Comparison of ENCODE assay signal across 8 cellular contexts in the genomic region with DNA sequence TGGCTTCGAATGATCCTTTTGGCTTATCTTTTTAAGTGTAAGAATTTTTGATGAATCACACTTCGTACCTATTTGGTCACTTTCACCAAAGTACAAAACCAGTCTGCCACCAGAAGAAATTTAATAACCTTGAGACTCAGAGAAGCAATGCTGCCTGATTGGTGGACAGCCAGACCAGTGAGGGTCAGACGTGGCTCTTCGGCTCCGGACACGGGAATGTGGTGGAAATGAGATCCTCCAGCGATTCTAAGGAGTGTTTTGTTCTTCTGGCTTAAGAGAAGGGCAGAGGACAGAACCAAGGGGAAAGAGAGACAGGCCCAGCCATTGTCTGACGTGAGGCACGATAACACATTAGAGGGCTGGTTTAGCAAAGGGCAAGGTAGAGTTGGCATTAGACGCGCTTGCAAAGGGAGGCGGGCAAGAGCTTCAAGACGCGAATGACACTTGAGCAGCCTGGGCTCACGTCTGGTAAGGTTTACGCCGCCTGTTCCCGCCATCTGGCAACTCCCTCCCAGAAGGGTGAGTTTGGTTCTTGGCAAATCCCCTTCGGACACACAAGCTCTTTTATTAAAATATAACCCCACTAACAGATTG. TPM values are rescaled to one million over a fixed set of nuclear protein-coding genes. Genes with fewer than 3 reads are reported as not detected.
A peak's percentile ranks its signal among the peaks of the same experiment; 100 is the strongest.
DNase-seq lines count a peak whose midpoint lies in the region; ATAC-seq and TF ChIP-seq lines count a peak whose summit lies in the region.

No MANE protein-coding gene starts in this region.

- H3K36me3 Mint-ChIP-seq in WTC11 = peaks cover 6% of the 10 kb centered on the region

- no peak for TF ChIP-seq CTCF in WTC11 (IDR thresholded peaks at IDR 0.05)
- TF ChIP-seq CTCF in heart left ventricle (IDR thresholded peaks at IDR 0.05) = no peak
- no peak for TF ChIP-seq CTCF in sigmoid colon (IDR thresholded peaks at IDR 0.05)
- no peak for TF ChIP-seq CTCF in GM10248 (IDR thresholded peaks at IDR 0.05; ENCODE audit: control extremely low read depth, extremely low read depth, low read depth, missing control alignments)

- H3K4me1 ChIP-seq in heart left ventricle (peaks cover 0 to 20% (median 4%) of the 10 kb centered on the region in 12 donors), sigmoid colon (peaks cover 0 to 15% (median 2%) of the 10 kb centered on the region in 4 donors)

- peak overlapping the region; percentile 8 to 88 (median 72) for H3K27ac ChIP-seq in heart left ventricle
- H3K27ac ChIP-seq in sigmoid colon = peak overlapping the region; percentile 76 to 84 (median 78)

- peaks cover 23% of the 10 kb centered on the region for H3K27me3 Mint-ChIP-seq in WTC11 (ENCODE audit: low read depth)

- CTCF ChIA-PET in WTC11 (lab: Charles Lee) (interaction anchor here (0.8 to 1.9 kb wide), 14 partner anchors 10 to 265 kb away, joined by 3 to 9 read pairs (median 6); partner anchors contain the start of genes EZR and RSPH3), GM10248 (lab: Yijun Ruan, JAX) (interaction anchor here (0.8 to 2.0 kb wide), 12 partner anchors 12 to 175 kb away, joined by 3 to 7 read pairs (median 4); no protein-coding TSS in a partner anchor)

- TF ChIP-seq POLR2A in heart left ventricle (IDR thresholded peaks at IDR 0.05) (no peak), sigmoid colon (IDR thresholded peaks at IDR 0.05) (peak in 1 of 2 donors; percentile 20)

- H3K27ac Mint-ChIP-seq in WTC11 = peak overlapping the region; percentile 99

- peak; percentile 39 for ATAC-seq in GM19395 (IDR thresholded peaks at IDR 0.05; ENCODE audit: unreplicated experiment)
- ATAC-seq in WTC11 = peak; percentile 71
- peak; percentile 6 to 65 (median 34) for ATAC-seq in heart left ventricle

- TF ChIP-seq EP300 in sigmoid colon (IDR thresholded peaks at IDR 0.05) = no peak

- H3K9me3 Mint-ChIP-seq in WTC11 = peaks cover 14% of the 10 kb centered on the region

- intact Hi-C loops in heart left ventricle (cut with DNase I) = loop anchor here in 1 of 10 donors (5.0 kb wide), 1 partner anchor 52 kb away; the partner anchor contains the start of gene EZR
- intact Hi-C loops in sigmoid colon (cut with DNase I) = loop anchor here (1.0 to 5.0 kb wide), 2 partner anchors 51 to 162 kb away; no protein-coding TSS in a partner anchor

- H3K36me3 ChIP-seq in heart left ventricle = no peaks in the 10 kb centered on the region
- H3K36me3 ChIP-seq in sigmoid colon = no peaks in the 10 kb centered on the region

- POLR2A ChIA-PET in WTC11 (lab: Charles Lee) (interaction anchor here (0.6 to 2.7 kb wide), 20 partner anchors 9 to 102 kb away, joined by 3 to 40 read pairs (median 4); partner anchors contain the start of gene EZR), GM10248 (lab: Yijun Ruan, JAX) (interaction anchor here (0.5 to 1.4 kb wide), 10 partner anchors 10 to 76 kb away, joined by 3 to 5 read pairs (median 3); partner anchors contain the start of gene EZR)

- H3K4me3 ChIP-seq in heart left ventricle = peak overlapping the region; percentile 31 to 63 (median 50)
- peak overlapping the region; percentile 25 to 51 (median 46) for H3K4me3 ChIP-seq in sigmoid colon

- peaks cover 38% of the 10 kb centered on the region for H3K4me1 Mint-ChIP-seq in WTC11

- H3K27me3 ChIP-seq in heart left ventricle (no peaks in the 10 kb centered on the region), sigmoid colon (no peaks in the 10 kb centered on the region)

- DNase-seq in COLO668 (lab: John Stamatoyannopoulos, UW; ENCODE audit: unreplicated experiment) (peak; percentile 22), LoVo (ENCODE audit: low spot score) (peak; percentile 63), WTC11 (ENCODE audit: low spot score) (no peak), heart left ventricle (peak in 1 of 5 donors; percentile 32), sigmoid colon (no peak), epidermal melanocyte (ENCODE audit: insufficient read length, low spot score) (no peak), GM10248 (ENCODE audit: extremely low spot score) (no peak)

- WGBS in heart left ventricle, 4 donors = 23 to 32% (median 28%) methylated on average over 19 of the region's 19 CpGs
- 27 to 28% methylated on average over 19 of the region's 19 CpGs for WGBS in sigmoid colon, 2 donors

- no peaks in the 10 kb centered on the region for H3K9me3 ChIP-seq in heart left ventricle
- H3K9me3 ChIP-seq in sigmoid colon = no peaks in the 10 kb centered on the region

- H3K4me3 Mint-ChIP-seq in WTC11 = peak overlapping the region; percentile 73

TF ChIP-seq in WTC11, 78 proteins besides CTCF, POLR2A, EP300 and RAD21 (continues in another document):
- peak; percentile 41; the same call in 1 of the 2 replicates for TF ChIP-seq ZNF416 (CRISPR knock-in tag; IDR thresholded peaks at IDR 0.05)
- TF ChIP-seq ESRRA (CRISPR knock-in tag; IDR thresholded peaks at IDR 0.05; ENCODE audit: borderline replicate concordance) = no peak
- no peak for TF ChIP-seq GTF2I (CRISPR knock-in tag; conservative IDR thresholded peaks at IDR 0.05)
- TF ChIP-seq ZNF232 (CRISPR knock-in tag; IDR thresholded peaks at IDR 0.05) = no peak
- TF ChIP-seq ETV6 (CRISPR knock-in tag; IDR thresholded peaks at IDR 0.05) = peak; percentile 20; the same call in 1 of the 2 replicates
- TF ChIP-seq ELF4 (CRISPR knock-in tag; IDR thresholded peaks at IDR 0.05; ENCODE audit: low read depth) = 0 out of 2 replicates have a peak, but pooled peaks have one; percentile 42
- TF ChIP-seq PREB (CRISPR knock-in tag; IDR thresholded peaks at IDR 0.05; ENCODE audit: borderline replicate concordance) = no peak
- TF ChIP-seq, protein P1, sequence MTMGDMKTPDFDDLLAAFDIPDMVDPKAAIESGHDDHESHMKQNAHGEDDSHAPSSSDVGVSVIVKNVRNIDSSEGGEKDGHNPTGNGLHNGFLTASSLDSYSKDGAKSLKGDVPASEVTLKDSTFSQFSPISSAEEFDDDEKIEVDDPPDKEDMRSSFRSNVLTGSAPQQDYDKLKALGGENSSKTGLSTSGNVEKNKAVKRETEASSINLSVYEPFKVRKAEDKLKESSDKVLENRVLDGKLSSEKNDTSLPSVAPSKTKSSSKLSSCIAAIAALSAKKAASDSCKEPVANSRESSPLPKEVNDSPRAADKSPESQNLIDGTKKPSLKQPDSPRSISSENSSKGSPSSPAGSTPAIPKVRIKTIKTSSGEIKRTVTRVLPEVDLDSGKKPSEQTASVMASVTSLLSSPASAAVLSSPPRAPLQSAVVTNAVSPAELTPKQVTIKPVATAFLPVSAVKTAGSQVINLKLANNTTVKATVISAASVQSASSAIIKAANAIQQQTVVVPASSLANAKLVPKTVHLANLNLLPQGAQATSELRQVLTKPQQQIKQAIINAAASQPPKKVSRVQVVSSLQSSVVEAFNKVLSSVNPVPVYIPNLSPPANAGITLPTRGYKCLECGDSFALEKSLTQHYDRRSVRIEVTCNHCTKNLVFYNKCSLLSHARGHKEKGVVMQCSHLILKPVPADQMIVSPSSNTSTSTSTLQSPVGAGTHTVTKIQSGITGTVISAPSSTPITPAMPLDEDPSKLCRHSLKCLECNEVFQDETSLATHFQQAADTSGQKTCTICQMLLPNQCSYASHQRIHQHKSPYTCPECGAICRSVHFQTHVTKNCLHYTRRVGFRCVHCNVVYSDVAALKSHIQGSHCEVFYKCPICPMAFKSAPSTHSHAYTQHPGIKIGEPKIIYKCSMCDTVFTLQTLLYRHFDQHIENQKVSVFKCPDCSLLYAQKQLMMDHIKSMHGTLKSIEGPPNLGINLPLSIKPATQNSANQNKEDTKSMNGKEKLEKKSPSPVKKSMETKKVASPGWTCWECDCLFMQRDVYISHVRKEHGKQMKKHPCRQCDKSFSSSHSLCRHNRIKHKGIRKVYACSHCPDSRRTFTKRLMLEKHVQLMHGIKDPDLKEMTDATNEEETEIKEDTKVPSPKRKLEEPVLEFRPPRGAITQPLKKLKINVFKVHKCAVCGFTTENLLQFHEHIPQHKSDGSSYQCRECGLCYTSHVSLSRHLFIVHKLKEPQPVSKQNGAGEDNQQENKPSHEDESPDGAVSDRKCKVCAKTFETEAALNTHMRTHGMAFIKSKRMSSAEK (CRISPR knock-in tag; IDR thresholded peaks at IDR 0.05; ENCODE audit: borderline replicate concordance) = 0 out of 2 replicates have a peak, but pooled peaks have one; percentile 67
- TF ChIP-seq E2F4 (CRISPR knock-in tag; IDR thresholded peaks at IDR 0.05; ENCODE audit: borderline replicate concordance, low read depth) = no peak

RNA-seq across cellular contexts. Expression of gene EZR, which starts 49.9 kb away (rescaled TPM):
- total RNA-seq in WTC11 (2021) (194 to 215 TPM (median 199 TPM) in 3 replicates), heart left ventricle (100 to 1,000 TPM; 114 to 293 (median 161) TPM), sigmoid colon (10 to 100 TPM; 33.5 to 46.0 (median 38.3) TPM)
- polyA plus RNA-seq in heart left ventricle (100 to 1,000 TPM; 121 to 541 TPM), sigmoid colon (100 to 1,000 TPM; 214 to 333 (median 262) TPM)

Comparison
In these comparisons a context has a peak if more than half of its experiments do, and no peak if none do; other contexts are left out.
1. DNase-seq: peak in COLO668 (single experiment) and LoVo (single experiment); none in WTC11 (single experiment), sigmoid colon (single experiment), epidermal melanocyte (single experiment) and GM10248 (single experiment).
2. Peak in every context shown above with its lines, with median percentiles within 50 percentile points of each other: ATAC-seq.